ENCODE assay signal across 23 cellular contexts in genomic region chr2:165277295-165277694, GRCh38. TPM values are rescaled to one million over a fixed set of nuclear protein-coding genes. Genes with fewer than 3 reads are reported as not detected.
DNase-seq lines count a peak whose midpoint lies in the region; ATAC-seq and TF ChIP-seq lines count a peak whose summit lies in the region.
"Had no signal": no experiment of that assay in that cellular context is flagged by ENCODE, and none has a peak within 500 bp of the region (broad histone marks: within the 10 kb centered on the region; RNA-seq: fewer than 3 reads in every experiment).

No MANE protein-coding gene starts in this region.

- peak; percentile 59 for DNase-seq in H4 (ENCODE audit: low spot score)
- DNase-seq in SK-N-MC (ENCODE audit: low read depth, low spot score) = peak; percentile 39
- DNase-seq in fibroblast of peridontal ligament (ENCODE audit: extremely low read depth) = peak; percentile 65
- DNase-seq in WERI-Rb-1 = no peak
- DNase-seq in activated CD4-positive, alpha-beta memory T cell treated with anti-CD3 and anti-CD28 coated beads for 36 hours = no peak
- no peak for DNase-seq in mucosa of descending colon
- no peak for DNase-seq in ureter (ENCODE audit: low spot score)
- DNase-seq: activated CD4-positive, alpha-beta T cell treated with anti-CD3 and anti-CD28 coated beads, Interleukin-2, amount 50 U/mL, for 48 hours; cerebellar nuclear complex; COR-L47; effector CD8-positive, alpha-beta T cell; lower lobe of right lung; naive B cell; NK-92 treated with Interleukin-12 subunit alpha and Interleukin-12 subunit beta, amount 100 ng/mL, for 24 hours; posterior cingulate gyrus; stimulated activated CD4-positive, alpha-beta T cell treated with anti-CD3 and anti-CD28 coated beads, Interleukin-2, amount 100 ng/mL, for 48 hours; T-helper 1 cell had no signal

- no peak overlapping the region for H3K27ac Mint-ChIP-seq in activated CD4-positive, alpha-beta memory T cell treated with anti-CD3 and anti-CD28 coated beads for 36 hours
- H3K27ac Mint-ChIP-seq: activated T-helper 1 cell treated with anti-CD3 and anti-CD28 coated beads, Interleukin-12 subunit alpha, Interleukin-12 subunit beta, Interleukin-2, Interleukin-4 antibody, amounts not matched to agents 30 ng/mL and 10 ng/mL and 1 ng/mL, durations not matched to agents 14 hours and 24 hours and 36 hours had no signal

- no peaks in the 10 kb centered on the region for H3K79me2 ChIP-seq in ACC112 (ENCODE audit: control insufficient read depth, insufficient read depth, low read length, unreplicated experiment)

- H3K4me1 ChIP-seq in ACC112 (ENCODE audit: control insufficient read depth, insufficient read depth, low read length, unreplicated experiment) (no peaks in the 10 kb centered on the region), mucosa of descending colon (ENCODE audit: low read depth) (no peaks in the 10 kb centered on the region)
- H3K4me1 ChIP-seq: HAP-1 had no signal

- peak overlapping the region; percentile 39 for H3K4me3 ChIP-seq in ACC112 (ENCODE audit: low read depth, low read length)
- no peak overlapping the region; the same call in 1 of the 2 replicates for H3K4me3 ChIP-seq in SK-N-MC
- no peak overlapping the region for H3K4me3 ChIP-seq in WERI-Rb-1 (ENCODE audit: low read depth, low read length)
- H3K4me3 ChIP-seq in mucosa of descending colon = no peak overlapping the region
- H3K4me3 ChIP-seq: esophagus muscularis mucosa, HAP-1, lower lobe of right lung, skin epidermis had no signal

- peaks cover 6% of the 10 kb centered on the region for H3K4me1 Mint-ChIP-seq in activated CD4-positive, alpha-beta memory T cell treated with anti-CD3 and anti-CD28 coated beads for 36 hours (ENCODE audit: low read depth)

- CTCF ChIA-PET in activated CD4-positive, alpha-beta memory T cell treated with anti-CD3 and anti-CD28 coated beads for 36 hours (lab: Charles Lee) = no interaction called here

- H3K27ac ChIP-seq in ACC112 (ENCODE audit: low read depth, low read length) (no peak overlapping the region), SK-N-MC (peak overlapping the region; percentile 64; the same call in 1 of the 2 replicates), WERI-Rb-1 (no peak overlapping the region)
- H3K27ac ChIP-seq: esophagus muscularis mucosa, HL-60 had no signal

- no peaks in the 10 kb centered on the region for H3K9me3 ChIP-seq in SK-N-MC (ENCODE audit: low read depth, low read length)
- peaks cover 8% of the 10 kb centered on the region for H3K9me3 ChIP-seq in WERI-Rb-1 (ENCODE audit: severe bottlenecking)
- no peaks in the 10 kb centered on the region for H3K9me3 ChIP-seq in mucosa of descending colon
- H3K9me3 ChIP-seq: esophagus muscularis mucosa, HAP-1, lower lobe of right lung had no signal

- H3K36me3 Mint-ChIP-seq in activated CD4-positive, alpha-beta memory T cell treated with anti-CD3 and anti-CD28 coated beads for 36 hours = no peaks in the 10 kb centered on the region

- H3K27me3 ChIP-seq in ACC112 (ENCODE audit: insufficient read depth, low read length) (no peaks in the 10 kb centered on the region), WERI-Rb-1 (ENCODE audit: insufficient read depth, low read depth, severe bottlenecking) (no peaks in the 10 kb centered on the region)
- H3K27me3 ChIP-seq: esophagus muscularis mucosa had no signal

- no peak for ATAC-seq in mucosa of descending colon

- no peak for TF ChIP-seq CTCF in WERI-Rb-1 (IDR thresholded peaks at IDR 0.05; ENCODE audit: low read depth, low read length)
- TF ChIP-seq CTCF in mucosa of descending colon (IDR thresholded peaks at IDR 0.05) = no peak

- H2AFZ ChIP-seq in ACC112 (ENCODE audit: low read length, unreplicated experiment) = peak overlapping the region; percentile 48

- intact Hi-C loops in activated CD4-positive, alpha-beta memory T cell treated with anti-CD3 and anti-CD28 coated beads for 36 hours (cut with micrococcal nuclease) = no loop called here
- intact Hi-C loops in mucosa of descending colon (cut with DNase I, micrococcal nuclease) = no loop called here

- no peaks in the 10 kb centered on the region for H3K36me3 ChIP-seq in ACC112 (ENCODE audit: insufficient read depth, low read length)
- H3K36me3 ChIP-seq in SK-N-MC (ENCODE audit: insufficient read depth, low read length) = no peaks in the 10 kb centered on the region
- no peaks in the 10 kb centered on the region for H3K36me3 ChIP-seq in WERI-Rb-1
- H3K36me3 ChIP-seq in mucosa of descending colon (ENCODE audit: low read depth) = no peaks in the 10 kb centered on the region
- H3K36me3 ChIP-seq: esophagus muscularis mucosa, HAP-1, lower lobe of right lung had no signal

- no peaks in the 10 kb centered on the region for H3K9me3 Mint-ChIP-seq in activated CD4-positive, alpha-beta memory T cell treated with anti-CD3 and anti-CD28 coated beads for 36 hours

- H3K9ac ChIP-seq in SK-N-MC (ENCODE audit: insufficient read length) = no peak overlapping the region

- no peaks in the 10 kb centered on the region for H3K27me3 Mint-ChIP-seq in activated CD4-positive, alpha-beta memory T cell treated with anti-CD3 and anti-CD28 coated beads for 36 hours

- POLR2A ChIA-PET in activated CD4-positive, alpha-beta memory T cell treated with anti-CD3 and anti-CD28 coated beads for 36 hours (lab: Charles Lee) = no interaction called here

- H3K4me3 Mint-ChIP-seq in activated CD4-positive, alpha-beta memory T cell treated with anti-CD3 and anti-CD28 coated beads for 36 hours = no peak overlapping the region
- H3K4me3 Mint-ChIP-seq: activated T-helper 1 cell treated with anti-CD3 and anti-CD28 coated beads, Interleukin-12 subunit alpha, Interleukin-12 subunit beta, Interleukin-2, Interleukin-4 antibody, amounts not matched to agents 30 ng/mL and 10 ng/mL and 1 ng/mL, durations not matched to agents 14 hours and 24 hours and 36 hours had no signal

RNA-seq across cellular contexts. Expression of gene SCN2A, which starts 38.1 kb away (rescaled TPM):
- 0.10 and 0.64 TPM in 2 replicates for total RNA-seq in H4 (2014; rRNA removed; shearing (Covaris generic))
- total RNA-seq in activated CD4-positive, alpha-beta memory T cell treated with anti-CD3 and anti-CD28 coated beads for 36 hours = not detected
- total RNA-seq in mucosa of descending colon (1 to 10 TPM in 1 of 3 donors, under 1 TPM in 1, not detected in 1; 0.23 to 1.3 TPM), ureter (0.29 TPM)
- total RNA-seq: activated T-helper 1 cell treated with anti-CD3 and anti-CD28 coated beads, Interleukin-12 subunit alpha, Interleukin-12 subunit beta, Interleukin-2, Interleukin-4 antibody, amounts not matched to agents 30 ng/mL and 10 ng/mL and 1 ng/mL, durations not matched to agents 14 hours and 24 hours and 36 hours had no signal

Comparison
In these comparisons a context has a peak if more than half of its experiments do, and no peak if none do; other contexts are left out.
1. DNase-seq: peak in H4 (single experiment), SK-N-MC (single experiment) and fibroblast of peridontal ligament (single experiment); none in WERI-Rb-1 (single experiment), activated CD4-positive, alpha-beta memory T cell treated with anti-CD3 and anti-CD28 coated beads for 36 hours (single experiment), mucosa of descending colon (0 of 3) and ureter (single experiment).